ENCODE assay signal across 1 cellular context in genomic region chr12:116558280-116559079, GRCh38.
TF ChIP-seq lines count a peak whose summit lies in the region.

No MANE protein-coding gene starts in this region.

TF ChIP-seq in WTC11, 78 proteins besides CTCF, POLR2A, EP300 and RAD21 (continued from another document):
- TF ChIP-seq, protein P1, sequence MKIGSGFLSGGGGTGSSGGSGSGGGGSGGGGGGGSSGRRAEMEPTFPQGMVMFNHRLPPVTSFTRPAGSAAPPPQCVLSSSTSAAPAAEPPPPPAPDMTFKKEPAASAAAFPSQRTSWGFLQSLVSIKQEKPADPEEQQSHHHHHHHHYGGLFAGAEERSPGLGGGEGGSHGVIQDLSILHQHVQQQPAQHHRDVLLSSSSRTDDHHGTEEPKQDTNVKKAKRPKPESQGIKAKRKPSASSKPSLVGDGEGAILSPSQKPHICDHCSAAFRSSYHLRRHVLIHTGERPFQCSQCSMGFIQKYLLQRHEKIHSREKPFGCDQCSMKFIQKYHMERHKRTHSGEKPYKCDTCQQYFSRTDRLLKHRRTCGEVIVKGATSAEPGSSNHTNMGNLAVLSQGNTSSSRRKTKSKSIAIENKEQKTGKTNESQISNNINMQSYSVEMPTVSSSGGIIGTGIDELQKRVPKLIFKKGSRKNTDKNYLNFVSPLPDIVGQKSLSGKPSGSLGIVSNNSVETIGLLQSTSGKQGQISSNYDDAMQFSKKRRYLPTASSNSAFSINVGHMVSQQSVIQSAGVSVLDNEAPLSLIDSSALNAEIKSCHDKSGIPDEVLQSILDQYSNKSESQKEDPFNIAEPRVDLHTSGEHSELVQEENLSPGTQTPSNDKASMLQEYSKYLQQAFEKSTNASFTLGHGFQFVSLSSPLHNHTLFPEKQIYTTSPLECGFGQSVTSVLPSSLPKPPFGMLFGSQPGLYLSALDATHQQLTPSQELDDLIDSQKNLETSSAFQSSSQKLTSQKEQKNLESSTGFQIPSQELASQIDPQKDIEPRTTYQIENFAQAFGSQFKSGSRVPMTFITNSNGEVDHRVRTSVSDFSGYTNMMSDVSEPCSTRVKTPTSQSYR (CRISPR knock-in tag; IDR thresholded peaks at IDR 0.05): no peak
- TF ChIP-seq TP53 (CRISPR knock-in tag; IDR thresholded peaks at IDR 0.05): no peak
TF ChIP-seq in WTC11: peak in this region for 1.
